In the genomic region with DNA sequence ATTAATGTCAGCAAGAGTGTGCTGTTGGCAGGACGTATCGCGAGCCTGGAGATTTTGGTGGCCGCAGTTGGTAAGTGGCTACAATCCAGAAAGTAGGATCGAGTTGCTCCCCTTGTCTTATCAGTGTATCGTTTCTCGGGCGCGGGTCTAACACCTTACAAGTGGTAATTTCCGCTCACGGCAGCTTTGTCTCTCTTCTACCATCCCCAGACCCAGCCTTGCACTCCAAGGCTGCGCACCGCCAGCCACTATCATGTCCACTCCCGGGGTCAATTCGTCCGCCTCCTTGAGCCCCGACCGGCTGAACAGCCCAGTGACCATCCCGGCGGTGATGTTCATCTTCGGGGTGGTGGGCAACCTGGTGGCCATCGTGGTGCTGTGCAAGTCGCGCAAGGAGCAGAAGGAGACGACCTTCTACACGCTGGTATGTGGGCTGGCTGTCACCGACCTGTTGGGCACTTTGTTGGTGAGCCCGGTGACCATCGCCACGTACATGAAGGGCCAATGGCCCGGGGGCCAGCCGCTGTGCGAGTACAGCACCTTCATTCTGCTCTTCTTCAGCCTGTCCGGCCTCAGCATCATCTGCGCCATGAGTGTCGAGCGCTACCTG, we compare ENCODE assay signal across 8 cellular contexts. TPM values are rescaled to one million over a fixed set of nuclear protein-coding genes. Genes with fewer than 3 reads are reported as not detected.
DNase-seq lines count a peak whose midpoint lies in the region; ATAC-seq, FAIRE-seq and TF ChIP-seq lines count a peak whose summit lies in the region.

No MANE protein-coding gene starts in this region.

- intact Hi-C loops in stomach (cut with DNase I; ENCODE audit: low total_unique reads) = no loop called here

- peak overlapping the region; percentile 98 to 99 for H3K27ac Mint-ChIP-seq in T-cell

- POLR2A ChIA-PET in T-cell (lab: Charles Lee) = interaction anchor here (0.6 to 2.9 kb wide), 6 partner anchors 27 to 275 kb away, joined by 3 to 25 read pairs (median 6); no protein-coding TSS in a partner anchor

- peak overlapping the region; percentile 75 for H3K27ac ChIP-seq in lung (ENCODE audit: low read depth in 1 of 2, low read length in 1 of 2)
- peak overlapping the region; percentile 93 to 97 (median 95) for H3K27ac ChIP-seq in stomach

- H3K4me3 ChIP-seq in choroid plexus epithelial cell (ENCODE audit: low read depth, low read length) (peak overlapping the region; percentile 88), lung (peak overlapping the region; percentile 66), stomach (peak overlapping the region; percentile 65 to 85 (median 76))

- H3K9me3 Mint-ChIP-seq in T-cell = no peaks in the 10 kb centered on the region

- H3K27me3 ChIP-seq in lung (ENCODE audit: control insufficient read depth, insufficient read depth) (no peaks in the 10 kb centered on the region), stomach (no peaks in the 10 kb centered on the region)

- peaks cover 0 to 2% of the 10 kb centered on the region in 2 donors for H3K36me3 ChIP-seq in lung (ENCODE audit: control insufficient read depth in 2 of 2, insufficient read depth in 2 of 2, low read length in 2 of 2)
- peaks cover 0 to 7% (median 0%) of the 10 kb centered on the region in 4 donors for H3K36me3 ChIP-seq in stomach

- CTCF ChIA-PET in T-cell (lab: Charles Lee) = interaction anchor here (1.2 to 1.5 kb wide), 3 partner anchors 11 to 244 kb away, joined by 3 to 6 read pairs (median 4); no protein-coding TSS in a partner anchor

- H3K4me1 ChIP-seq in lung (ENCODE audit: control insufficient read depth in 2 of 2, insufficient read depth in 2 of 2, low read length in 2 of 2) (peaks cover 0 to 9% of the 10 kb centered on the region in 2 donors), stomach (peaks cover 0 to 81% (median 62%) of the 10 kb centered on the region in 4 donors)

- DNase-seq in GM12892 (ENCODE audit: insufficient read length) (peak; percentile 16), T-cell (peak in 33 of 34 experiments; percentile 22 to 65 (median 49)), choroid plexus epithelial cell (ENCODE audit: low read depth) (peak; percentile 54), lung (ENCODE audit: low spot score) (peak; percentile 32), stomach (no peak), GDM1 (lab: John Stamatoyannopoulos, UW) (no peak), superior temporal gyrus (ENCODE audit: extremely low spot score) (no peak)

- TF ChIP-seq POLR2A in GM12892 (IDR thresholded peaks at IDR 0.05; ENCODE audit: low read depth, low read length) (no peak), stomach (IDR thresholded peaks at IDR 0.05) (no peak)

- TF ChIP-seq EP300 in stomach (IDR thresholded peaks at IDR 0.05) = no peak

- peak overlapping the region; percentile 92 to 100 (median 99) for H3K4me3 Mint-ChIP-seq in T-cell

- H3K36me3 Mint-ChIP-seq in T-cell = peaks cover 32% of the 10 kb centered on the region

- no peak for FAIRE-seq in GM12892 (lab: Jason Lieb, UNC)

- H3K9me3 ChIP-seq in lung (ENCODE audit: control insufficient read depth in 2 of 2, insufficient read depth in 1 of 2, low read length in 1 of 2) = no peaks in the 10 kb centered on the region
- no peaks in the 10 kb centered on the region for H3K9me3 ChIP-seq in stomach

- H3K4me1 Mint-ChIP-seq in T-cell = peaks cover 51 to 82% (median 63%) of the 10 kb centered on the region in 3 donors

- TF ChIP-seq CTCF in choroid plexus epithelial cell (conservative IDR thresholded peaks at IDR 0.05; ENCODE audit: low read depth, low read length) = peak; percentile 48
- no peak for TF ChIP-seq CTCF in lung (IDR thresholded peaks at IDR 0.05; ENCODE audit: control extremely low read depth, extremely low read depth)
- peak in 2 of 7 experiments; percentile 9 to 13 for TF ChIP-seq CTCF in stomach (IDR thresholded peaks at IDR 0.05)

- ATAC-seq in T-cell (replicated peaks in 1 of 4) = peak in 1 of 4 experiments; percentile 13
- ATAC-seq in lung (ENCODE audit: insufficient read depth, low FRiP score) = no peak
- no peak for ATAC-seq in GM19467 (IDR thresholded peaks at IDR 0.05; ENCODE audit: unreplicated experiment)

- 2 to 7% methylated on average over 37 of the region's 37 CpGs for WGBS in lung, 2 donors
- WGBS in stomach, 5 donors = 1 to 13% (median 2%) methylated on average over 26 to 37 of the region's 37 CpGs

- no peaks in the 10 kb centered on the region for H3K27me3 Mint-ChIP-seq in T-cell

RNA-seq across cellular contexts. Expression of a gene that starts 1.1 kb away (rescaled TPM):
- polyA plus RNA-seq in GM12892 (2012; ENCODE audit: missing spikeins) = 1.0 TPM
- total RNA-seq in T-cell = 100 to 1,000 TPM in 2 of 5 donors, 10 to 100 TPM in 3; 51.3 to 421 (median 57.3) TPM
- 10 to 100 TPM; 25.5 to 33.6 TPM for total RNA-seq in lung
- polyA plus RNA-seq in lung = 10 to 100 TPM in 1 of 2 donors, 1 to 10 TPM in 1; 3.9 to 32.7 TPM
- 10 to 100 TPM; 10.5 to 31.7 (median 18.4) TPM for total RNA-seq in stomach
- 10 to 100 TPM in 1 of 3 donors, 1 to 10 TPM in 2; 1.9 to 23.4 (median 7.5) TPM for polyA plus RNA-seq in stomach

Comparison
In these comparisons a context has a peak if more than half of its experiments do, and no peak if none do; other contexts are left out.
1. DNase-seq: peak in GM12892 (single experiment), T-cell (33 of 34), choroid plexus epithelial cell (single experiment) and lung (single experiment); none in stomach (single experiment), GDM1 (single experiment) and superior temporal gyrus (single experiment).
2. Peak in every context shown above with its lines, with median percentiles within 50 percentile points of each other: H3K4me3 ChIP-seq.